ENCODE assay signal across 18 cellular contexts in the genomic region with DNA sequence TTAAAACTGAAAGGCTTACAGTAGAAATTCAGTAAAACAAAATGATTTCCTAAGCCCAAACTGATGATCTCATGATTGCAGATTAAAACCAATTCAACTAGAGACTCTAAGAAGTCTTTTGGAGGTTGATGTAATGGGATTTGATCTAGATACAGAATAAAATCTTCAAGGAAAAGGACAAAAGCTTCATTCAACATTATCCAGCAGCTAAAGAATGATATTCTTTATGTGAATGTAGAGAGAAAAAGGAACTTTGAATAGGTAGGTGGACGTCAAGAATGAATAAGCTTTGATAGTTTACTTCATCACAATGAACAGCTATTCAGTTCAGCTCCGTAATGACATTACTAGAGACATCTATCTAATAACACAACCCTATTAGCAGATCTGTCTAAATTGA.
DNase-seq lines count a peak whose midpoint lies in the region; FAIRE-seq and TF ChIP-seq lines count a peak whose summit lies in the region.
"Had no signal": no experiment of that assay in that cellular context is flagged by ENCODE, and none has a peak within 500 bp of the region (broad histone marks: within the 10 kb centered on the region; RNA-seq: fewer than 3 reads in every experiment).

No MANE protein-coding gene starts in this region.

- TF ChIP-seq POLR2A in GM12892 (IDR thresholded peaks at IDR 0.05; ENCODE audit: low read depth, low read length) = no peak

- TF ChIP-seq CTCF in brain (conservative IDR thresholded peaks at IDR 0.05) (no peak), mesothelial cell of epicardium (IDR thresholded peaks at IDR 0.05; ENCODE audit: unreplicated experiment) (no peak)

- FAIRE-seq in GM12892 (lab: Jason Lieb, UNC) = no peak
- FAIRE-seq: A204.1, G401.6, GM19239 had no signal

- H3K9me3 Mint-ChIP-seq in brain (peaks cover 3 to 14% (median 10%) of the 10 kb centered on the region in 5 experiments), mesothelial cell of epicardium (peaks cover 8% of the 10 kb centered on the region)
- H3K9me3 Mint-ChIP-seq: GM23338 had no signal

- H3K27ac Mint-ChIP-seq in brain (peak overlapping the region in 3 of 5 experiments; percentile 15 to 79 (median 61)), mesothelial cell of epicardium (peak overlapping the region; percentile 17)
- H3K27ac Mint-ChIP-seq: B cell; CD4-positive, CD25-positive, alpha-beta regulatory T cell; CD8-positive, alpha-beta T cell; GM23338 had no signal

- H3K4me1 Mint-ChIP-seq in brain = peaks cover 29% of the 10 kb centered on the region
- H3K4me1 Mint-ChIP-seq in mesothelial cell of epicardium = peaks cover 11% of the 10 kb centered on the region
- H3K4me1 Mint-ChIP-seq: B cell; CD4-positive, CD25-positive, alpha-beta regulatory T cell; H9 had no signal

- DNase-seq in NCI-H82 (lab: John Stamatoyannopoulos, UW) (peak; percentile 48), NCI-H82 treated with DMSO at 0.1 percent for 48 hours (lab: John Stamatoyannopoulos, UW; ENCODE audit: unreplicated experiment) (no peak), mesothelial cell of epicardium (ENCODE audit: low spot score in 2 of 2, unreplicated experiment in 2 of 2) (no peak), GM12892 (ENCODE audit: insufficient read length) (no peak), COR-L47 (lab: John Stamatoyannopoulos, UW) (no peak)
- DNase-seq in central memory CD4-positive, alpha-beta T cell = no peak
- DNase-seq: Calu3; CD4-positive, CD25-positive, alpha-beta regulatory T cell; CD8-positive, alpha-beta T cell; DMS153; DND-41; H9 had no signal

- H3K4me3 Mint-ChIP-seq in brain (no peak overlapping the region), mesothelial cell of epicardium (no peak overlapping the region)
- H3K4me3 Mint-ChIP-seq: B cell; CD4-positive, CD25-positive, alpha-beta regulatory T cell; CD8-positive, alpha-beta T cell; GM23338; H9 had no signal

- no peaks in the 10 kb centered on the region for H3K27me3 Mint-ChIP-seq in brain
- peaks cover 12% of the 10 kb centered on the region for H3K27me3 Mint-ChIP-seq in mesothelial cell of epicardium (ENCODE audit: low read depth)
- H3K27me3 Mint-ChIP-seq: B cell; CD4-positive, CD25-positive, alpha-beta regulatory T cell had no signal

- peaks cover 20% of the 10 kb centered on the region for H3K36me3 Mint-ChIP-seq in brain
- peaks cover 4% of the 10 kb centered on the region for H3K36me3 Mint-ChIP-seq in mesothelial cell of epicardium
- H3K36me3 Mint-ChIP-seq: CD4-positive, CD25-positive, alpha-beta regulatory T cell; CD8-positive, alpha-beta T cell had no signal
